In the genomic region with DNA sequence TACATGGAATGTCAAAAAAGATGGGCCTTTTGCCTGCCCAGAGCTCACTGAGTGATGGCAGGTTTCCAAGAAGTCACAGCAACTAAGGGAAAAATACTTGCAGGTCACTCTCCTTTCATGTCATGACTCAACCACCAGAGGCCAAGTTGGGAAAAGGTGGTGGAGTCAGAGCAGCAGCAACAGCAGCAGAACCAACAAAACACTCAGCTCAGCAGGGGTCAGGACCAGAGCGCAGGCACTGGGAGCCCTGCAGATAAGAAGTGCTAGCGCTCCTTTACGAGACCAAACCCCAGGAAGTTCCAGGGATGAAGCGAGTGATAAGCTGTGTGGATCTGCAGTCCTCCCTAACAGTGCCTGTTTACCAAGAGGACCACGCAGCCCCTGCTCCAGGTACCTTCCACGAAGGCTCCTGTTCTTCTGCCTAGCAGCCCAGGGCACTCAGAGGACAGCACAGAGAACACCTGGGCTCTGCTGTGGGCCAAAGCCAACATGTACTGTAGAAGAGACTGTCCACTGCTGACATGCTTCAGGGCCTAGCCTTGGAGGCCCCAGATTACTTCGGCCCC, we compare ENCODE assay signal across 10 cellular contexts. TPM values are rescaled to one million over a fixed set of nuclear protein-coding genes. Genes with fewer than 3 reads are reported as not detected.
DNase-seq lines count a peak whose midpoint lies in the region; ATAC-seq and TF ChIP-seq lines count a peak whose summit lies in the region.
"Had no signal": no experiment of that assay in that cellular context is flagged by ENCODE, and none has a peak within 500 bp of the region (broad histone marks: within the 10 kb centered on the region; RNA-seq: fewer than 3 reads in every experiment).

No MANE protein-coding gene starts in this region.

- TF ChIP-seq CTCF in NB4 (IDR thresholded peaks at IDR 0.05; ENCODE audit: low read depth, low read length) (no peak), chondrocyte (IDR thresholded peaks at IDR 0.05) (no peak), testis (IDR thresholded peaks at IDR 0.05) (no peak)
- TF ChIP-seq CTCF in activated CD8-positive, alpha-beta T cell treated with anti-CD3 and anti-CD28 coated beads for 36 hours (IDR thresholded peaks at IDR 0.05) = no peak

- H3K27ac Mint-ChIP-seq in chondrocyte (ENCODE audit: unreplicated experiment) (peak overlapping the region; percentile 49), memory B cell (peak overlapping the region; percentile 35)
- H3K27ac Mint-ChIP-seq in activated CD8-positive, alpha-beta memory T cell treated with anti-CD3 and anti-CD28 coated beads, Interleukin-2, amount 10 ng/mL, durations not matched to agents 7 days and 5 days = no peak overlapping the region
- no peak overlapping the region for H3K27ac Mint-ChIP-seq in activated CD4-positive, alpha-beta memory T cell treated with anti-CD3 and anti-CD28 coated beads, Interleukin-2, amount 10 ng/mL, durations not matched to agents 7 days and 5 days
- H3K27ac Mint-ChIP-seq in activated CD8-positive, alpha-beta T cell treated with anti-CD3 and anti-CD28 coated beads for 36 hours = no peak overlapping the region

- CTCF ChIA-PET in activated CD8-positive, alpha-beta memory T cell treated with anti-CD3 and anti-CD28 coated beads, Interleukin-2, amount 10 ng/mL, durations not matched to agents 7 days and 5 days (lab: Charles Lee) = interaction anchor here (1.3 to 1.8 kb wide), 2 partner anchors 71 to 127 kb away, joined by 3 to 5 read pairs; no protein-coding TSS in a partner anchor
- CTCF ChIA-PET in activated CD4-positive, alpha-beta memory T cell treated with anti-CD3 and anti-CD28 coated beads, Interleukin-2, amount 10 ng/mL, durations not matched to agents 7 days and 5 days (lab: Charles Lee) = interaction anchor here (0.8 to 1.1 kb wide), 2 partner anchors 15 to 47 kb away, joined by 4 read pairs; no protein-coding TSS in a partner anchor
- CTCF ChIA-PET in activated CD8-positive, alpha-beta T cell treated with anti-CD3 and anti-CD28 coated beads for 36 hours (lab: Charles Lee) = interaction anchor here (1.7 kb wide), 1 partner anchor 127 kb away, joined by 5 read pairs; no protein-coding TSS in a partner anchor

- ATAC-seq in memory B cell (ENCODE audit: low read depth) = no peak
- no peak for ATAC-seq in activated CD8-positive, alpha-beta memory T cell treated with anti-CD3 and anti-CD28 coated beads, Interleukin-2, amount 10 ng/mL, durations not matched to agents 7 days and 5 days
- ATAC-seq in activated CD8-positive, alpha-beta T cell treated with anti-CD3 and anti-CD28 coated beads for 36 hours = no peak

- intact Hi-C loops in activated CD8-positive, alpha-beta T cell treated with anti-CD3 and anti-CD28 coated beads for 36 hours (cut with micrococcal nuclease) = no loop called here
- intact Hi-C loops in testis (cut with DNase I; ENCODE audit: low total_unique reads) = no loop called here

- 48 to 93% methylated on average over 2 to 7 of the region's 7 CpGs for WGBS in testis, 2 donors

- H3K27me3 Mint-ChIP-seq in chondrocyte (ENCODE audit: low read depth) (no peaks in the 10 kb centered on the region), memory B cell (no peaks in the 10 kb centered on the region)
- H3K27me3 Mint-ChIP-seq in activated CD8-positive, alpha-beta memory T cell treated with anti-CD3 and anti-CD28 coated beads, Interleukin-2, amount 10 ng/mL, durations not matched to agents 7 days and 5 days = no peaks in the 10 kb centered on the region
- no peaks in the 10 kb centered on the region for H3K27me3 Mint-ChIP-seq in activated CD4-positive, alpha-beta memory T cell treated with anti-CD3 and anti-CD28 coated beads, Interleukin-2, amount 10 ng/mL, durations not matched to agents 7 days and 5 days
- H3K27me3 Mint-ChIP-seq in activated CD8-positive, alpha-beta T cell treated with anti-CD3 and anti-CD28 coated beads for 36 hours = no peaks in the 10 kb centered on the region

- no peaks in the 10 kb centered on the region for H3K27me3 ChIP-seq in testis

- H3K27ac ChIP-seq in testis = no peak overlapping the region

- no peaks in the 10 kb centered on the region for H3K36me3 ChIP-seq in testis (ENCODE audit: low read depth, missing control alignments)

- H3K4me3 Mint-ChIP-seq in chondrocyte (ENCODE audit: unreplicated experiment) (no peak overlapping the region), memory B cell (no peak overlapping the region)
- H3K4me3 Mint-ChIP-seq in activated CD8-positive, alpha-beta memory T cell treated with anti-CD3 and anti-CD28 coated beads, Interleukin-2, amount 10 ng/mL, durations not matched to agents 7 days and 5 days = no peak overlapping the region
- no peak overlapping the region for H3K4me3 Mint-ChIP-seq in activated CD4-positive, alpha-beta memory T cell treated with anti-CD3 and anti-CD28 coated beads, Interleukin-2, amount 10 ng/mL, durations not matched to agents 7 days and 5 days
- H3K4me3 Mint-ChIP-seq in activated CD8-positive, alpha-beta T cell treated with anti-CD3 and anti-CD28 coated beads for 36 hours = no peak overlapping the region

- peak; percentile 88 for DNase-seq in ELF-1 (ENCODE audit: low read depth, low spot score)
- peak; percentile 52 for DNase-seq in NB4 (ENCODE audit: low read depth)
- no peak for DNase-seq in chondrocyte (ENCODE audit: low spot score)
- DNase-seq in memory B cell (ENCODE audit: low spot score in 2 of 2) = no peak
- DNase-seq in activated CD8-positive, alpha-beta memory T cell treated with anti-CD3 and anti-CD28 coated beads, Interleukin-2, amount 10 ng/mL, durations not matched to agents 7 days and 5 days = no peak
- DNase-seq in activated CD4-positive, alpha-beta memory T cell treated with anti-CD3 and anti-CD28 coated beads, Interleukin-2, amount 10 ng/mL, durations not matched to agents 7 days and 5 days = no peak
- no peak for DNase-seq in activated CD8-positive, alpha-beta T cell treated with anti-CD3 and anti-CD28 coated beads for 36 hours
- no peak for DNase-seq in testis
- DNase-seq: NCI-H1694 had no signal

- H3K36me3 Mint-ChIP-seq in chondrocyte (ENCODE audit: low read depth) = no peaks in the 10 kb centered on the region
- no peaks in the 10 kb centered on the region for H3K36me3 Mint-ChIP-seq in memory B cell
- H3K36me3 Mint-ChIP-seq in activated CD8-positive, alpha-beta memory T cell treated with anti-CD3 and anti-CD28 coated beads, Interleukin-2, amount 10 ng/mL, durations not matched to agents 7 days and 5 days = peaks cover 8% of the 10 kb centered on the region
- peaks cover 14% of the 10 kb centered on the region for H3K36me3 Mint-ChIP-seq in activated CD4-positive, alpha-beta memory T cell treated with anti-CD3 and anti-CD28 coated beads, Interleukin-2, amount 10 ng/mL, durations not matched to agents 7 days and 5 days (ENCODE audit: low read depth)
- peaks cover 2% of the 10 kb centered on the region for H3K36me3 Mint-ChIP-seq in activated CD8-positive, alpha-beta T cell treated with anti-CD3 and anti-CD28 coated beads for 36 hours (ENCODE audit: low read depth)

- H3K4me3 ChIP-seq in NB4 (ENCODE audit: low read depth, low read length) (no peak overlapping the region), testis (no peak overlapping the region)
- H3K4me3 ChIP-seq: lung had no signal

- H3K4me1 ChIP-seq in testis = peaks cover 19% of the 10 kb centered on the region

- no peaks in the 10 kb centered on the region for H3K9me3 ChIP-seq in testis

- POLR2A ChIA-PET in activated CD4-positive, alpha-beta memory T cell treated with anti-CD3 and anti-CD28 coated beads, Interleukin-2, amount 10 ng/mL, durations not matched to agents 7 days and 5 days (lab: Charles Lee) = no interaction called here
- POLR2A ChIA-PET in activated CD8-positive, alpha-beta T cell treated with anti-CD3 and anti-CD28 coated beads for 36 hours (lab: Charles Lee) = interaction anchor here (1.0 kb wide), 1 partner anchor 71 kb away, joined by 3 read pairs; no protein-coding TSS in a partner anchor

- H3K9me3 Mint-ChIP-seq in chondrocyte (ENCODE audit: low read depth) = no peaks in the 10 kb centered on the region
- no peaks in the 10 kb centered on the region for H3K9me3 Mint-ChIP-seq in memory B cell
- H3K9me3 Mint-ChIP-seq in activated CD8-positive, alpha-beta memory T cell treated with anti-CD3 and anti-CD28 coated beads, Interleukin-2, amount 10 ng/mL, durations not matched to agents 7 days and 5 days (ENCODE audit: low read depth) = no peaks in the 10 kb centered on the region
- no peaks in the 10 kb centered on the region for H3K9me3 Mint-ChIP-seq in activated CD4-positive, alpha-beta memory T cell treated with anti-CD3 and anti-CD28 coated beads, Interleukin-2, amount 10 ng/mL, durations not matched to agents 7 days and 5 days
- no peaks in the 10 kb centered on the region for H3K9me3 Mint-ChIP-seq in activated CD8-positive, alpha-beta T cell treated with anti-CD3 and anti-CD28 coated beads for 36 hours

- H3K4me1 Mint-ChIP-seq in chondrocyte (ENCODE audit: low read depth) = peaks cover 9% of the 10 kb centered on the region
- no peaks in the 10 kb centered on the region for H3K4me1 Mint-ChIP-seq in memory B cell
- H3K4me1 Mint-ChIP-seq in activated CD8-positive, alpha-beta memory T cell treated with anti-CD3 and anti-CD28 coated beads, Interleukin-2, amount 10 ng/mL, durations not matched to agents 7 days and 5 days = peaks cover 12% of the 10 kb centered on the region
- H3K4me1 Mint-ChIP-seq in activated CD4-positive, alpha-beta memory T cell treated with anti-CD3 and anti-CD28 coated beads, Interleukin-2, amount 10 ng/mL, durations not matched to agents 7 days and 5 days = peaks cover 4% of the 10 kb centered on the region
- peaks cover 7% of the 10 kb centered on the region for H3K4me1 Mint-ChIP-seq in activated CD8-positive, alpha-beta T cell treated with anti-CD3 and anti-CD28 coated beads for 36 hours (ENCODE audit: low read depth)

- no peak for TF ChIP-seq POLR2A in NB4 (IDR thresholded peaks at IDR 0.05; ENCODE audit: extremely low read depth, insufficient read length)
- TF ChIP-seq POLR2A in testis (IDR thresholded peaks at IDR 0.05) = no peak

RNA-seq across cellular contexts. Expression of a gene that starts 26.0 kb away (rescaled TPM):
- total RNA-seq in chondrocyte (5.3 to 5.7 TPM (median 5.5 TPM) in 3 replicates), testis (10 to 100 TPM; 16.7 to 21.7 TPM)
- total RNA-seq in activated CD8-positive, alpha-beta memory T cell treated with anti-CD3 and anti-CD28 coated beads, Interleukin-2, amount 10 ng/mL, durations not matched to agents 7 days and 5 days = 10 to 100 TPM; 29.3 to 29.5 TPM
- total RNA-seq in activated CD4-positive, alpha-beta memory T cell treated with anti-CD3 and anti-CD28 coated beads, Interleukin-2, amount 10 ng/mL, durations not matched to agents 7 days and 5 days = 10 to 100 TPM; 24.8 to 25.6 TPM
- total RNA-seq in activated CD8-positive, alpha-beta T cell treated with anti-CD3 and anti-CD28 coated beads for 36 hours = 10 to 100 TPM; 21.2 to 23.5 TPM
- polyA plus RNA-seq in testis (ENCODE audit: insufficient read depth, low read depth, low replicate concordance) = 36.1 TPM

Comparison
In these comparisons a context has a peak if more than half of its experiments do, and no peak if none do; other contexts are left out.
1. DNase-seq: peak in ELF-1 (single experiment) and NB4 (single experiment); none in chondrocyte (single experiment), memory B cell (0 of 2), activated CD8-positive, alpha-beta memory T cell treated with anti-CD3 and anti-CD28 coated beads, Interleukin-2, amount 10 ng/mL, durations not matched to agents 7 days and 5 days (single experiment), activated CD4-positive, alpha-beta memory T cell treated with anti-CD3 and anti-CD28 coated beads, Interleukin-2, amount 10 ng/mL, durations not matched to agents 7 days and 5 days (single experiment), activated CD8-positive, alpha-beta T cell treated with anti-CD3 and anti-CD28 coated beads for 36 hours (single experiment) and testis (single experiment).
2. H3K27ac Mint-ChIP-seq: peak in chondrocyte (single experiment) and memory B cell (single experiment); none in activated CD8-positive, alpha-beta memory T cell treated with anti-CD3 and anti-CD28 coated beads, Interleukin-2, amount 10 ng/mL, durations not matched to agents 7 days and 5 days (single experiment), activated CD4-positive, alpha-beta memory T cell treated with anti-CD3 and anti-CD28 coated beads, Interleukin-2, amount 10 ng/mL, durations not matched to agents 7 days and 5 days (single experiment) and activated CD8-positive, alpha-beta T cell treated with anti-CD3 and anti-CD28 coated beads for 36 hours (single experiment).